Comparison of ENCODE assay signal across 18 cellular contexts in the genomic region with DNA sequence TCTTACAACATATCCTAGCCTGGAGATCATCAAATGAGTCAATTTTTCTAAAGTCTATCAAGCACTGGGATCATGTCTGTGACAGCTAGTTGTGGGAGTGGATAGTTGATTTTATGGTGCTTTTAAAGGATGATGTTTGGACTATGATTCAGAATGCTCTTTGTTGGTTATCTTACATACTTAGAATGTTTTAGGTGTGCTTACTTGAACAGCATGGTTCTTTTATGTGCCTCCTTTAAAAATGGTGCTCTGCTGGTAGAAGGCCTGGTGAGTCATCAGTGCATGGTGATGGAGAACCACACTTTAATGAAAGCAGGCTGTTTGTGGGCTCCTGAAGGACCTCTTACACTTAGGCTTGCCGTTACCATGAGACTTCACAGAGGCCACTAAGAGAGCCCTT.
A peak's percentile ranks its signal among the peaks of the same experiment; 100 is the strongest.
DNase-seq lines count a peak whose midpoint lies in the region; ATAC-seq and TF ChIP-seq lines count a peak whose summit lies in the region.
"Had no signal": no experiment of that assay in that cellular context is flagged by ENCODE, and none has a peak within 500 bp of the region (broad histone marks: within the 10 kb centered on the region; RNA-seq: fewer than 3 reads in every experiment).

No MANE protein-coding gene starts in this region.

- H3K4me3 ChIP-seq in Panc1 (ENCODE audit: low read depth in 2 of 2, low read length in 2 of 2) (no peak overlapping the region), mucosa of descending colon (no peak overlapping the region)
- H3K4me3 ChIP-seq: Peyer's patch, upper lobe of left lung had no signal

- DNase-seq in A172 (ENCODE audit: low spot score): peak; percentile 84
- peak; percentile 90 for DNase-seq in GM04504 (ENCODE audit: low read depth)
- DNase-seq in Panc1 (ENCODE audit: low read depth, low spot score): no peak
- peak; percentile 16 for DNase-seq in fibroblast of the conjunctiva (ENCODE audit: low read depth)
- no peak for DNase-seq in mucosa of descending colon
- DNase-seq in activated CD4-positive, alpha-beta T cell treated with anti-CD3 and anti-CD28 coated beads for 1 hour: no peak
- no peak for DNase-seq in SIG-M5 (lab: John Stamatoyannopoulos, UW)
- DNase-seq: activated CD4-positive, alpha-beta T cell treated with anti-CD3 and anti-CD28 coated beads, Interleukin-2, amount 50 U/mL, for 1 hour; DND-41; H7; midbrain; NCI-H1092; NCI-H510A treated with DMSO at 0.1 percent for 48 hours; Peyer's patch; T-helper 17 cell; upper lobe of left lung had no signal

- intact Hi-C loops in Panc1 (cut with micrococcal nuclease; ENCODE audit: unreplicated experiment): no loop called here
- intact Hi-C loops in mucosa of descending colon (cut with DNase I, micrococcal nuclease): no loop called here

- no peak overlapping the region for H3K27ac ChIP-seq in Panc1 (ENCODE audit: low read length)
- H3K27ac ChIP-seq: parathyroid adenoma, Peyer's patch, upper lobe of left lung had no signal

- H3K27me3 ChIP-seq in Panc1 (ENCODE audit: control insufficient read depth, insufficient read depth, low read length): no peaks in the 10 kb centered on the region
- H3K27me3 ChIP-seq: Peyer's patch, upper lobe of left lung had no signal

- no TSS peak for BruUV-seq in Panc1 (replicated peaks; lab: Mats Ljungman, UMichigan)

- no peaks in the 10 kb centered on the region for H3K9me3 ChIP-seq in Panc1 (ENCODE audit: control insufficient read depth, insufficient read depth, low read depth, low read length)
- H3K9me3 ChIP-seq in mucosa of descending colon: no peaks in the 10 kb centered on the region
- H3K9me3 ChIP-seq: Peyer's patch, upper lobe of left lung had no signal

- POLR2A ChIA-PET in Panc1 (lab: Charles Lee): no interaction called here

- TF ChIP-seq CTCF in Panc1 (IDR thresholded peaks at IDR 0.05): no peak
- no peak for TF ChIP-seq CTCF in mucosa of descending colon (IDR thresholded peaks at IDR 0.05)

- in situ Hi-C loops in Panc1 (cut with HindIII; ENCODE audit: low pct_unique_long_range_greater_than_20kb, low sequenced_read_pairs): no loop called here

- H3K4me1 ChIP-seq in Panc1 (ENCODE audit: control insufficient read depth, insufficient read depth, low read length) (no peaks in the 10 kb centered on the region), mucosa of descending colon (ENCODE audit: low read depth) (no peaks in the 10 kb centered on the region)
- H3K4me1 ChIP-seq: parathyroid adenoma, Peyer's patch, upper lobe of left lung had no signal

- ATAC-seq in Panc1 (peak; percentile 63), mucosa of descending colon (no peak), HG03457 (IDR thresholded peaks at IDR 0.05; ENCODE audit: unreplicated experiment) (no peak)
- ATAC-seq: T-helper 17 cell had no signal

- CTCF ChIA-PET in Panc1 (lab: Charles Lee): no interaction called here

- no peaks in the 10 kb centered on the region for H3K36me3 ChIP-seq in Panc1 (ENCODE audit: control insufficient read depth, insufficient read depth, low read length)
- no peaks in the 10 kb centered on the region for H3K36me3 ChIP-seq in mucosa of descending colon (ENCODE audit: low read depth)
- H3K36me3 ChIP-seq: Peyer's patch, upper lobe of left lung had no signal

Comparison
In these comparisons a context has a peak if more than half of its experiments do, and no peak if none do; other contexts are left out.
1. DNase-seq: peak in A172 (single experiment), GM04504 (single experiment) and fibroblast of the conjunctiva (single experiment); none in Panc1 (single experiment), mucosa of descending colon (0 of 3), activated CD4-positive, alpha-beta T cell treated with anti-CD3 and anti-CD28 coated beads for 1 hour (single experiment) and SIG-M5 (single experiment).